Comparison of ENCODE assay signal across 17 cellular contexts in the genomic region with DNA sequence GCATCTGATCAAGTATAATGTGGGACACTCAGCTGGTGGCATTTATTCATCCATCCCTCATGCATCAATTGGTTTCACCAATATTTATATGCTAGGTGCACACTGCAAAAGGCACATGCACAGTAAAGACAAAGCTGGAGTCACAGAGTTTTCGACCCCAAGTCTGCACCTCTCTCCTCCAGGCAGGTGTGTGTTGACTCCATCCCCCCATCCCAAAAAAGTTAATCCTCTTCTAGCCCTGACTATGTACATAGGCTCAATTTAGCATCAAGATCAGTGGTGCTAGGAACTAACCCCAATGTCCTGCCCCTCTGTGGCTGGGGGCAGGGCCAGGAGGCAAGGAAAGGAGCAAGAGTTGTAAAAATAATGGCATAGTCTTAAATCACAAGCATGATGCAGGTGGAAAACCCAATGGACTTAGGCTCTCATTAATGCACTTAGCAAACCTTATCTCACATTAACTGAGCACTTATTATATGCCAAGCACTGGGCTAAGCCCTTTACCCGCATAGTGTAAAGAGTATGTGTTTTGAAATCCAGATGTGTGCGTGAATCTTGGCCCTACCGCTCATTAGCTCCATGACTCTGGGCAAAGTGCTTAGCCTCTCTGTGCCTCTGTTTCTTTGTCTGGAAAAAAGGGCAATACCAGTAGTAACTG. TPM values are rescaled to one million over a fixed set of nuclear protein-coding genes. Genes with fewer than 3 reads are reported as not detected.
DNase-seq lines count a peak whose midpoint lies in the region; ATAC-seq, FAIRE-seq and TF ChIP-seq lines count a peak whose summit lies in the region.
"Had no signal": no experiment of that assay in that cellular context is flagged by ENCODE, and none has a peak within 500 bp of the region (broad histone marks: within the 10 kb centered on the region; RNA-seq: fewer than 3 reads in every experiment).

No MANE protein-coding gene starts in this region.

- WGBS in HepG2 (ENCODE audit: low lambda C conversion rate), result 95% methylated on average over 4 of the region's 4 CpGs
- WGBS in right lobe of liver (ENCODE audit: insufficient coverage, low coverage, low lambda C conversion rate, missing lambda C conversion rate), result 80% methylated on average over 4 of the region's 4 CpGs
- WGBS in thyroid gland, 2 donors, result 95 to 97% methylated on average over 4 of the region's 4 CpGs

- no peaks in the 10 kb centered on the region for H3K36me3 Mint-ChIP-seq in neural crest cell (ENCODE audit: low read depth)
- H3K36me3 Mint-ChIP-seq: CD4-positive, CD25-positive, alpha-beta regulatory T cell had no signal

- ATAC-seq in HepG2, result no peak
- no peak for ATAC-seq in right lobe of liver
- no peak for ATAC-seq in GM19035 (IDR thresholded peaks at IDR 0.05; ENCODE audit: unreplicated experiment)
- ATAC-seq: GM12878 had no signal

- POLR2A ChIA-PET in HepG2 (lab: Yijun Ruan, JAX) (interaction anchor here (1.1 to 8.0 kb wide), 7 partner anchors 9 to 76 kb away, joined by 3 to 118 read pairs (median 16); no protein-coding TSS in a partner anchor), endothelial cell of umbilical vein (lab: Charles Lee) (no interaction called here)

- H3K4me1 ChIP-seq in HepG2 (ENCODE audit: insufficient read depth, low read length) (peaks cover 83% of the 10 kb centered on the region), right lobe of liver (peaks cover 0 to 8% (median 0%) of the 10 kb centered on the region in 4 donors), endothelial cell of umbilical vein (ENCODE audit: control insufficient read depth, extremely low read depth, insufficient read depth, low read length) (peaks cover 35% of the 10 kb centered on the region), thyroid gland (peaks cover 10 to 20% of the 10 kb centered on the region in 2 donors)

- no peaks in the 10 kb centered on the region for H3K9me1 ChIP-seq in endothelial cell of umbilical vein (replicated peaks; ENCODE audit: control insufficient read depth, extremely low read depth, insufficient read depth, low read length)

- in situ Hi-C loops in HepG2 (cut with HindIII; ENCODE audit: extremely low pct_ligation_motif_present, low pct_unique_long_range_greater_than_20kb), result loop anchor here (10.0 kb wide), 1 partner anchor 47 kb away; no protein-coding TSS in a partner anchor

- TF ChIP-seq POLR2A in HepG2 (IDR thresholded peaks at IDR 0.05; ENCODE audit: insufficient read depth in 1 of 2, low read depth in 2 of 2, low read length in 2 of 2) (no peak), right lobe of liver (IDR thresholded peaks at IDR 0.05) (no peak), endothelial cell of umbilical vein (IDR thresholded peaks at IDR 0.05; ENCODE audit: low read depth, low read length) (no peak), thyroid gland (IDR thresholded peaks at IDR 0.05) (no peak)

- TF ChIP-seq RAD21 in HepG2 (CRISPR knock-in tag; IDR thresholded peaks at IDR 0.05), result no peak

- no peaks in the 10 kb centered on the region for H3K9me3 Mint-ChIP-seq in neural crest cell

- H3K27me3 ChIP-seq in HepG2 (ENCODE audit: control insufficient read depth in 1 of 2, insufficient read depth in 2 of 2, low read length in 2 of 2) (no peaks in the 10 kb centered on the region; a peak in 1 of 5 replicates), right lobe of liver (no peaks in the 10 kb centered on the region), endothelial cell of umbilical vein (ENCODE audit: control insufficient read depth in 2 of 2, insufficient read depth in 2 of 2, low read length in 2 of 2) (no peaks in the 10 kb centered on the region), thyroid gland (no peaks in the 10 kb centered on the region)

- peak overlapping the region; percentile 96 for H3K4me2 ChIP-seq in HepG2 (ENCODE audit: low read depth, low read length)
- peak overlapping the region; percentile 8 for H3K4me2 ChIP-seq in endothelial cell of umbilical vein (ENCODE audit: insufficient read depth, low read length)
- H3K4me2 ChIP-seq: BLaER1 treated with 17β-estradiol and CSF1 and Interleukin-3, amounts not matched to agents 10 nM and 100 nM had no signal

- peaks cover 25% of the 10 kb centered on the region for H3K27me3 Mint-ChIP-seq in neural crest cell (ENCODE audit: low read depth)

- CTCF ChIA-PET in HepG2 (lab: Yijun Ruan, JAX; ENCODE audit: low intra/inter-chr PET ratio, low total read pairs) (no interaction called here), endothelial cell of umbilical vein (lab: Charles Lee) (no interaction called here)

- peak overlapping the region; percentile 67; the same call in 1 of the 2 replicates for H3K9ac ChIP-seq in HepG2 (ENCODE audit: insufficient read depth, low read depth, low read length)
- no peak overlapping the region for H3K9ac ChIP-seq in endothelial cell of umbilical vein (replicated peaks; ENCODE audit: extremely low read depth, insufficient read depth, low read length)
- H3K9ac ChIP-seq: BLaER1 treated with 17β-estradiol and CSF1 and Interleukin-3, amounts not matched to agents 10 nM and 100 nM had no signal

- no peak overlapping the region for H3K27ac Mint-ChIP-seq in neural crest cell (ENCODE audit: unreplicated experiment)
- H3K27ac Mint-ChIP-seq: CD4-positive, CD25-positive, alpha-beta regulatory T cell had no signal

- dilution Hi-C loops in endothelial cell of umbilical vein (cut with MboI; ENCODE audit: extremely low pct_ligation_motif_present, low sequenced_read_pairs), result no loop called here

- H3K79me2 ChIP-seq in HepG2 (ENCODE audit: insufficient read depth, low read length), result peaks cover 97% of the 10 kb centered on the region
- H3K79me2 ChIP-seq in endothelial cell of umbilical vein (ENCODE audit: control insufficient read depth, insufficient read depth, low read length), result peaks cover 53% of the 10 kb centered on the region

- H3K9me3 ChIP-seq in HepG2 (ENCODE audit: low read length), result no peaks in the 10 kb centered on the region
- no peaks in the 10 kb centered on the region for H3K9me3 ChIP-seq in right lobe of liver
- H3K9me3 ChIP-seq in endothelial cell of umbilical vein (replicated peaks; ENCODE audit: control insufficient read depth, insufficient read depth, low read length), result no peaks in the 10 kb centered on the region
- H3K9me3 ChIP-seq in thyroid gland, result no peaks in the 10 kb centered on the region
- H3K9me3 ChIP-seq: HAP-1 had no signal

- intact Hi-C loops in HepG2 (cut with micrococcal nuclease; ENCODE audit: unreplicated experiment), result loop anchor here (2.0 kb wide), 1 partner anchor 13 kb away; no protein-coding TSS in a partner anchor
- intact Hi-C loops in right lobe of liver (cut with DNase I), result no loop called here
- intact Hi-C loops in endothelial cell of umbilical vein (cut with micrococcal nuclease), result no loop called here
- intact Hi-C loops in thyroid gland (cut with DNase I), result no loop called here

- H4K20me1 ChIP-seq in HepG2 (ENCODE audit: insufficient read depth, low read length) (peaks cover 34% of the 10 kb centered on the region), endothelial cell of umbilical vein (replicated peaks; ENCODE audit: control insufficient read depth, extremely low read depth, insufficient read depth, low read length) (peaks cover 5% of the 10 kb centered on the region)
- H4K20me1 ChIP-seq: BLaER1 treated with 17β-estradiol and CSF1 and Interleukin-3, amounts not matched to agents 10 nM and 100 nM had no signal

- BruUV-seq in HepG2 (replicated peaks; lab: Mats Ljungman, UMichigan) (no TSS peak), endothelial cell of umbilical vein (replicated peaks; lab: Mats Ljungman, UMichigan) (no TSS peak)

- no peak for TF ChIP-seq EP300 in HepG2 (IDR thresholded peaks at IDR 0.05; ENCODE audit: low read depth in 2 of 2, low read length in 2 of 2)
- TF ChIP-seq EP300 in HepG2 (CRISPR knock-in tag; IDR thresholded peaks at IDR 0.05; ENCODE audit: borderline replicate concordance), result no peak

- H3K4me3 Mint-ChIP-seq in neural crest cell, result peak overlapping the region; percentile 28
- H3K4me3 Mint-ChIP-seq: CD4-positive, CD25-positive, alpha-beta regulatory T cell had no signal

- peak overlapping the region; percentile 22 for H3K27ac ChIP-seq in HepG2 (ENCODE audit: extremely low read length, insufficient read depth, low read length)
- H3K27ac ChIP-seq in right lobe of liver, result no peak overlapping the region
- no peak overlapping the region for H3K27ac ChIP-seq in endothelial cell of umbilical vein (ENCODE audit: insufficient read depth, low read depth, low read length)
- H3K27ac ChIP-seq in thyroid gland, result no peak overlapping the region
- H3K27ac ChIP-seq: BLaER1 treated with 17β-estradiol and CSF1 and Interleukin-3, amounts not matched to agents 10 nM and 100 nM had no signal

- FAIRE-seq in HepG2 (lab: Jason Lieb, UNC), result no peak
- FAIRE-seq in endothelial cell of umbilical vein (lab: Jason Lieb, UNC), result no peak
- FAIRE-seq: GM12878, GM18507, H1 had no signal

- peaks cover 35% of the 10 kb centered on the region for H3K4me1 Mint-ChIP-seq in neural crest cell

- TF ChIP-seq CTCF in HepG2 (CRISPR knock-in tag; IDR thresholded peaks at IDR 0.05) (no peak), right lobe of liver (IDR thresholded peaks at IDR 0.05) (no peak), endothelial cell of umbilical vein (IDR thresholded peaks at IDR 0.05; ENCODE audit: extremely low read depth in 1 of 2, insufficient read depth in 1 of 2, low read depth in 1 of 2, low read length in 2 of 2) (no peak), neural crest cell (conservative IDR thresholded peaks at IDR 0.05) (no peak), thyroid gland (IDR thresholded peaks at IDR 0.05) (no peak)

- H3K4me3 ChIP-seq in HepG2 (replicated peaks in 1 of 3; ENCODE audit: insufficient read depth in 1 of 3, low read depth in 2 of 3, low read length in 3 of 3), result peak overlapping the region; percentile 45 to 91 (median 84)
- H3K4me3 ChIP-seq in right lobe of liver, result no peak overlapping the region
- H3K4me3 ChIP-seq in endothelial cell of umbilical vein (replicated peaks in 1 of 3; ENCODE audit: insufficient read depth in 1 of 3, low read depth in 1 of 3, low read length in 3 of 3), result no peak overlapping the region
- no peak overlapping the region for H3K4me3 ChIP-seq in thyroid gland (replicated peaks in 1 of 3)
- H3K4me3 ChIP-seq: BLaER1 treated with 17β-estradiol and CSF1 and Interleukin-3, amounts not matched to agents 10 nM and 100 nM; GM12878; HAP-1 had no signal

- H3K36me3 ChIP-seq in HepG2 (replicated peaks in 1 of 2; ENCODE audit: control insufficient read depth in 1 of 2, insufficient read depth in 2 of 2, low read length in 2 of 2) (peaks cover 10 to 22% of the 10 kb centered on the region in 2 experiments), right lobe of liver (no peaks in the 10 kb centered on the region), endothelial cell of umbilical vein (ENCODE audit: control insufficient read depth in 2 of 2, extremely low read depth in 1 of 2, insufficient read depth in 2 of 2, low read length in 2 of 2) (peaks cover 0 to 5% of the 10 kb centered on the region in 2 experiments), thyroid gland (no peaks in the 10 kb centered on the region)
- H3K36me3 ChIP-seq: BLaER1 treated with 17β-estradiol and CSF1 and Interleukin-3, amounts not matched to agents 10 nM and 100 nM; HAP-1 had no signal

- no peak overlapping the region for H2AFZ ChIP-seq in HepG2 (ENCODE audit: low read length)
- H2AFZ ChIP-seq in endothelial cell of umbilical vein (ENCODE audit: low read depth, low read length), result no peak overlapping the region

- DNase-seq in HepG2 (ENCODE audit: low spot score) (no peak), right lobe of liver (no peak), endothelial cell of umbilical vein (ENCODE audit: low read depth, low spot score) (no peak), neural crest cell (ENCODE audit: low read depth, low spot score) (no peak), OCI-M2 (lab: John Stamatoyannopoulos, UW; ENCODE audit: unreplicated experiment) (no peak), RKO (ENCODE audit: low spot score) (no peak), thyroid gland (no peak)
- DNase-seq: ACHN; CD4-positive, CD25-positive, alpha-beta regulatory T cell; DMS53 had no signal

RNA-seq across cellular contexts. Expression of a gene that starts 3.1 kb away (rescaled TPM):
- total RNA-seq in HepG2 (2016; rRNA removed; fragmentation: Illumina TruSeq; extraction: Trizol) (55.9 and 57.8 TPM in 2 replicates), right lobe of liver (100 to 1,000 TPM in 2 of 6 experiments, 10 to 100 TPM in 4; 30.6 to 125 (median 74.5) TPM), endothelial cell of umbilical vein (59.7 and 66.5 TPM in 2 replicates), neural crest cell (3.6 and 3.8 TPM in 2 replicates), thyroid gland (10 to 100 TPM in 3 of 4 donors, 1 to 10 TPM in 1; 3.6 to 19.8 (median 12.3) TPM)
- 25.1 and 29.0 TPM in 2 replicates for total RNA-seq in HepG2 (2016; cell fraction: cytosol; rRNA removed; fragmentation: Illumina TruSeq; extraction: Trizol; ENCODE audit: low read depth)
- 52.7 and 57.5 TPM in 2 replicates for total RNA-seq in HepG2 (2016; cell fraction: insoluble cytoplasmic fraction; rRNA removed; fragmentation: Illumina TruSeq; extraction: Trizol)
- total RNA-seq in HepG2 (2016; cell fraction: membrane; rRNA removed; fragmentation: Illumina TruSeq; extraction: Trizol), result 48.2 and 58.4 TPM in 2 replicates
- 46.1 and 58.2 TPM in 2 replicates for total RNA-seq in HepG2 (2016; cell fraction: nucleus; rRNA removed; fragmentation: Illumina TruSeq; extraction: Trizol)
- polyA plus RNA-seq in HepG2 (2011; rRNA removed) (57.5 and 65.4 TPM in 2 replicates), endothelial cell of umbilical vein (42.5 and 52.6 TPM in 2 replicates)
- polyA plus RNA-seq in HepG2 (2011; cell fraction: cytosol; rRNA removed), result 53.6 and 68.8 TPM in 2 replicates
- polyA plus RNA-seq in HepG2 (2011; cell fraction: nucleus; rRNA removed), result 77.6 and 80.4 TPM in 2 replicates
- 44.8 and 48.8 TPM in 2 replicates for polyA plus RNA-seq in HepG2 (2012)
- 23.6 and 36.8 TPM in 2 replicates for polyA plus RNA-seq in HepG2 (2016; cell fraction: cytosol; fragmentation: Illumina TruSeq; extraction: Trizol; ENCODE audit: low read depth)
- polyA plus RNA-seq in HepG2 (2016; cell fraction: insoluble cytoplasmic fraction; fragmentation: Illumina TruSeq; extraction: Trizol; ENCODE audit: low read depth), result 46.2 and 49.2 TPM in 2 replicates
- polyA plus RNA-seq in HepG2 (2016; cell fraction: membrane; fragmentation: Illumina TruSeq; extraction: Trizol; ENCODE audit: low read depth), result 37.8 and 44.2 TPM in 2 replicates
- polyA plus RNA-seq in HepG2 (2016; cell fraction: nucleus; fragmentation: Illumina TruSeq; extraction: Trizol; ENCODE audit: insufficient read depth, low read depth), result 60.9 and 62.0 TPM in 2 replicates
- 186 TPM in 1 of 2 replicates, not detected in the other for polyA minus RNA-seq in HepG2 (2011; rRNA and poly(A)+ RNA removed; ENCODE audit: low replicate concordance)
- 51.4 TPM in 2 replicates for polyA minus RNA-seq in HepG2 (2011; cell fraction: cytosol; rRNA and poly(A)+ RNA removed)
- polyA minus RNA-seq in HepG2 (2011; cell fraction: nucleus; rRNA and poly(A)+ RNA removed), result 70.1 and 71.3 TPM in 2 replicates
- polyA plus RNA-seq in endothelial cell of umbilical vein (2011; cell fraction: cytosol; rRNA removed), result 37.6 and 45.6 TPM in 2 replicates
- 27.8 and 38.0 TPM in 2 replicates for polyA plus RNA-seq in endothelial cell of umbilical vein (2011; cell fraction: nucleus; rRNA removed)
- 42.1 and 42.8 TPM in 2 replicates for polyA plus RNA-seq in endothelial cell of umbilical vein (2012)
- 59.4 and 60.7 TPM in 2 replicates for polyA minus RNA-seq in endothelial cell of umbilical vein
- polyA minus RNA-seq in endothelial cell of umbilical vein (2011; cell fraction: cytosol; rRNA and poly(A)+ RNA removed), result not detected
- 19.1 and 46.6 TPM in 2 replicates for polyA minus RNA-seq in endothelial cell of umbilical vein (2011; cell fraction: nucleus; rRNA and poly(A)+ RNA removed)
- total RNA-seq: CD4-positive, CD25-positive, alpha-beta regulatory T cell; HT-29 had no signal
- polyA plus RNA-seq: CD4-positive, CD25-positive, alpha-beta regulatory T cell had no signal

Comparison
In these comparisons a context has a peak if more than half of its experiments do, and no peak if none do; other contexts are left out.
1. H3K4me3 ChIP-seq: peak in HepG2 (3 of 3); none in right lobe of liver (0 of 3), endothelial cell of umbilical vein (0 of 3) and thyroid gland (0 of 3).